Comparison of ENCODE assay signal across 10 cellular contexts in genomic region chr17:34988644-34989043, GRCh38.
"Had no signal": no experiment of that assay in that cellular context is flagged by ENCODE, and none has a peak within 500 bp of the region (broad histone marks: within the 10 kb centered on the region; RNA-seq: fewer than 3 reads in every experiment).

No MANE protein-coding gene starts in this region.

- FAIRE-seq: astrocyte, colon, frontal cortex, kidney, pancreas, urothelium cell line had no signal

- H3K27ac ChIP-seq: pancreas had no signal

- H3K9me3 ChIP-seq: pancreas had no signal

- ATAC-seq: activated naive CD8-positive, alpha-beta T cell treated with anti-CD3 and anti-CD28 coated beads, Interleukin-2, amount 50 U/mL, for 24 hours; pancreas had no signal

- H3K27ac Mint-ChIP-seq: activated naive CD8-positive, alpha-beta T cell treated with anti-CD3 and anti-CD28 coated beads, Interleukin-2, amount 50 U/mL, for 24 hours had no signal

- H3K4me3 ChIP-seq: pancreas had no signal

- H3K27me3 ChIP-seq: pancreas had no signal

- H3K4me3 Mint-ChIP-seq: activated naive CD8-positive, alpha-beta T cell treated with anti-CD3 and anti-CD28 coated beads, Interleukin-2, amount 50 U/mL, for 24 hours had no signal

- H3K9me3 Mint-ChIP-seq: activated naive CD8-positive, alpha-beta T cell treated with anti-CD3 and anti-CD28 coated beads, Interleukin-2, amount 50 U/mL, for 24 hours had no signal

- DNase-seq: activated naive CD4-positive, alpha-beta T cell treated with Interleukin-2 at 50 U/mL for 16 hours; activated naive CD8-positive, alpha-beta T cell treated with anti-CD3 and anti-CD28 coated beads, Interleukin-2, amount 50 U/mL, for 24 hours; kidney; mesendoderm; pancreas; retina had no signal
